13 cellular contexts compared by ENCODE assay signal in genomic region chr4:128123036-128123435, GRCh38.
A peak's percentile ranks its signal among the peaks of the same experiment; 100 is the strongest.
DNase-seq lines count a peak whose midpoint lies in the region; TF ChIP-seq lines count a peak whose summit lies in the region.
"Had no signal": no experiment of that assay in that cellular context is flagged by ENCODE, and none has a peak within 500 bp of the region (broad histone marks: within the 10 kb centered on the region; RNA-seq: fewer than 3 reads in every experiment).

No MANE protein-coding gene starts in this region.

- H3K56ac ChIP-seq in mesendoderm (ENCODE audit: low read length) = no peak overlapping the region

- H3K4me3 ChIP-seq in fibroblast of villous mesenchyme (ENCODE audit: low read depth, low read length) = no peak overlapping the region
- no peak overlapping the region for H3K4me3 ChIP-seq in mesendoderm (ENCODE audit: low read length)
- H3K4me3 ChIP-seq: BLaER1 treated with 17β-estradiol and CSF1 and Interleukin-3, amounts not matched to agents 10 nM and 100 nM; HAP-1 had no signal

- DNase-seq in ELF-1 (ENCODE audit: low read depth, low spot score) (peak; percentile 54), fibroblast of villous mesenchyme (ENCODE audit: low read depth) (peak; percentile 30), mesendoderm (peak; percentile 45), NCI-H1105 treated with DMSO at 0.1 percent for 48 hours (lab: John Stamatoyannopoulos, UW) (no peak), HT-29 (ENCODE audit: low spot score) (no peak), NCI-H1417 (lab: John Stamatoyannopoulos, UW) (no peak), NAMALWA (ENCODE audit: low spot score) (no peak)
- DNase-seq: ACHN; CD4-positive, CD25-positive, alpha-beta regulatory T cell; DMS53 had no signal

- no peaks in the 10 kb centered on the region for H3K27me3 ChIP-seq in mesendoderm (ENCODE audit: insufficient read depth, low read length, poor library complexity)
- H3K27me3 ChIP-seq: BLaER1 treated with 17β-estradiol and CSF1 and Interleukin-3, amounts not matched to agents 10 nM and 100 nM had no signal

- H3K18ac ChIP-seq in mesendoderm (ENCODE audit: low read length) = no peak overlapping the region

- no peak overlapping the region for H2AK5ac ChIP-seq in mesendoderm (ENCODE audit: low read length)

- no peak overlapping the region for H3K23ac ChIP-seq in mesendoderm (ENCODE audit: low read length)

- no peak overlapping the region for H3K9ac ChIP-seq in mesendoderm (ENCODE audit: low read length)
- H3K9ac ChIP-seq: BLaER1 treated with 17β-estradiol and CSF1 and Interleukin-3, amounts not matched to agents 10 nM and 100 nM had no signal

- no peaks in the 10 kb centered on the region for H3K79me2 ChIP-seq in mesendoderm (ENCODE audit: control insufficient read depth, insufficient read depth, low read length)

- no peak overlapping the region for H3K4ac ChIP-seq in mesendoderm (ENCODE audit: low read depth, low read length)

- no peak overlapping the region for H4K5ac ChIP-seq in mesendoderm (ENCODE audit: low read length)

- TF ChIP-seq CTCF in VCaP (conservative IDR thresholded peaks at IDR 0.05) (no peak), fibroblast of villous mesenchyme (IDR thresholded peaks at IDR 0.05; ENCODE audit: insufficient read depth, low read depth, low read length) (no peak)

- H2BK120ac ChIP-seq in mesendoderm (ENCODE audit: low read depth, low read length) = no peak overlapping the region

- no peaks in the 10 kb centered on the region for H3K79me1 ChIP-seq in mesendoderm (ENCODE audit: low read length)

- no peaks in the 10 kb centered on the region for H3K4me1 ChIP-seq in mesendoderm (ENCODE audit: control insufficient read depth, low read depth, low read length)
- H3K4me1 ChIP-seq: BLaER1 treated with 17β-estradiol and CSF1 and Interleukin-3, amounts not matched to agents 10 nM and 100 nM; HAP-1 had no signal

- H3K4me2 ChIP-seq in mesendoderm (ENCODE audit: low read length) = no peak overlapping the region
- H3K4me2 ChIP-seq: BLaER1 treated with 17β-estradiol and CSF1 and Interleukin-3, amounts not matched to agents 10 nM and 100 nM had no signal

- H2BK5ac ChIP-seq in mesendoderm (ENCODE audit: low read length) = no peak overlapping the region

- no peak overlapping the region for H2BK15ac ChIP-seq in mesendoderm (replicated peaks; ENCODE audit: low read depth)

- H3K27ac ChIP-seq in VCaP (peak overlapping the region; percentile 70), mesendoderm (ENCODE audit: low read depth, low read length) (no peak overlapping the region)
- H3K27ac ChIP-seq: BLaER1 treated with 17β-estradiol and CSF1 and Interleukin-3, amounts not matched to agents 10 nM and 100 nM had no signal

- no peak overlapping the region for H4K8ac ChIP-seq in mesendoderm (ENCODE audit: low read depth, low read length)

- H3K36me3 ChIP-seq in mesendoderm (ENCODE audit: control insufficient read depth, insufficient read depth, low read length) = no peaks in the 10 kb centered on the region
- H3K36me3 ChIP-seq: HAP-1 had no signal

- no CpG with 5 or more reads among the region's 3 CpGs for WGBS in mesendoderm (ENCODE audit: extremely low coverage, insufficient coverage, low lambda C conversion rate)

Comparison
In these comparisons a context has a peak if more than half of its experiments do, and no peak if none do; other contexts are left out.
1. DNase-seq: peak in ELF-1 (single experiment), fibroblast of villous mesenchyme (single experiment) and mesendoderm (single experiment); none in NCI-H1105 treated with DMSO at 0.1 percent for 48 hours (single experiment), HT-29 (single experiment), NCI-H1417 (0 of 3) and NAMALWA (single experiment).